Comparison of ENCODE assay signal across 15 cellular contexts in the genomic region with DNA sequence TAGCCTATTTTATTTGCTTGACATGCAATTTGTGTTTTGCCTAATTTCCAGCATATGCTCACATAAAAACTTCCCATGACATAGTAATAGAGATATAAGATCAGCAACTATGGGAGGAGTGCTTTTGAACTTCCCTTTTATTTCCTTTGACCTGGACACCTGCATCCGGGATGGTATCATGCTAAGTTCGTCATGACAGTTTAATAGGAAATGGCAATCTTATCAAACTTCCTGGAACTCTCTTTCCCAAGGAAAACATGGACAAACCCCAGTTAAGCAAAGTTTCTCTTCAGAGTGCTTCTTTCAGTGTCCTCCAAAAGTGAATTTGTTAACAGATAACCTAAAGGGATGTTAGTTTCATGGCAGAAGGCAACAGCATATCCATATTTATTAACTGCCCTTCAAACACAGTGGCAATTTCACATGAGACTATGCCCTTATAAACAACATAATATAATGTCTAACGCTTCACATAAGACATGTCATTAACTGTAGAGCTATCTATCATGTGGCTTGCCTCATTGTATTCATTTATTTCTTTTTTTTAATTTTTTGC.
"Had no signal": no experiment of that assay in that cellular context is flagged by ENCODE, and none has a peak within 500 bp of the region (broad histone marks: within the 10 kb centered on the region; RNA-seq: fewer than 3 reads in every experiment).

No MANE protein-coding gene starts in this region.

- H3K27ac Mint-ChIP-seq: activated naive CD4-positive, alpha-beta T cell treated with anti-CD3 and anti-CD28 coated beads, Interleukin-2, amount 10 ng/mL, durations not matched to agents 7 days and 5 days; memory B cell; naive thymus-derived CD8-positive, alpha-beta T cell; T-cell had no signal

- H3K4me3 ChIP-seq: gastrocnemius medialis had no signal

- H3K9me3 ChIP-seq: gastrocnemius medialis had no signal

- H3K36me3 ChIP-seq: gastrocnemius medialis had no signal

- DNase-seq: activated CD4-positive, alpha-beta T cell treated with anti-CD3 and anti-CD28 coated beads for 1 hour; activated CD4-positive, alpha-beta T cell treated with anti-CD3 and anti-CD28 coated beads, Interleukin-2, amount 50 U/mL, for 4 hours; activated naive CD4-positive, alpha-beta T cell treated with anti-CD3 and anti-CD28 coated beads, Interleukin-2, amount 10 ng/mL, durations not matched to agents 7 days and 5 days; gastrocnemius medialis; islet precursor cell; naive thymus-derived CD8-positive, alpha-beta T cell; retina; stimulated activated naive CD8-positive, alpha-beta T cell treated with anti-CD3 and anti-CD28 coated beads, Interleukin-15, Interleukin-2, amounts not matched to agents 100 U/mL and 50 U/mL, for 24 hours; T-cell; T-helper 9 cell; trophoblast cell had no signal

- H3K79me2 ChIP-seq: parathyroid adenoma had no signal

- ATAC-seq: gastrocnemius medialis; left lobe of liver; naive thymus-derived CD8-positive, alpha-beta T cell; stimulated activated naive CD8-positive, alpha-beta T cell treated with anti-CD3 and anti-CD28 coated beads, Interleukin-15, Interleukin-2, amounts not matched to agents 100 U/mL and 50 U/mL, for 24 hours; T-cell had no signal

- H3K27me3 ChIP-seq: gastrocnemius medialis had no signal

- H3K27me3 Mint-ChIP-seq: activated naive CD4-positive, alpha-beta T cell treated with anti-CD3 and anti-CD28 coated beads, Interleukin-2, amount 10 ng/mL, durations not matched to agents 7 days and 5 days; memory B cell; naive thymus-derived CD8-positive, alpha-beta T cell; T-cell had no signal

- H2AFZ ChIP-seq: parathyroid adenoma had no signal

- H3K9ac ChIP-seq: parathyroid adenoma had no signal

- H3K4me1 ChIP-seq: gastrocnemius medialis, parathyroid adenoma had no signal

- H3K9me3 Mint-ChIP-seq: activated naive CD4-positive, alpha-beta T cell treated with anti-CD3 and anti-CD28 coated beads, Interleukin-2, amount 10 ng/mL, durations not matched to agents 7 days and 5 days; naive thymus-derived CD8-positive, alpha-beta T cell had no signal

- H3K27ac ChIP-seq: gastrocnemius medialis, VCaP had no signal

- H3K4me1 Mint-ChIP-seq: activated naive CD4-positive, alpha-beta T cell treated with anti-CD3 and anti-CD28 coated beads, Interleukin-2, amount 10 ng/mL, durations not matched to agents 7 days and 5 days; memory B cell; naive thymus-derived CD8-positive, alpha-beta T cell; T-cell had no signal

- H3K4me3 Mint-ChIP-seq: activated naive CD4-positive, alpha-beta T cell treated with anti-CD3 and anti-CD28 coated beads, Interleukin-2, amount 10 ng/mL, durations not matched to agents 7 days and 5 days; memory B cell; naive thymus-derived CD8-positive, alpha-beta T cell; T-cell had no signal

- H3K36me3 Mint-ChIP-seq: activated naive CD4-positive, alpha-beta T cell treated with anti-CD3 and anti-CD28 coated beads, Interleukin-2, amount 10 ng/mL, durations not matched to agents 7 days and 5 days; memory B cell; naive thymus-derived CD8-positive, alpha-beta T cell; T-cell had no signal
